Comparison of ENCODE assay signal across 7 cellular contexts in genomic region chr5:154714271-154714986, GRCh38. TPM values are rescaled to one million over a fixed set of nuclear protein-coding genes. Genes with fewer than 3 reads are reported as not detected.
DNase-seq lines count a peak whose midpoint lies in the region; ATAC-seq, FAIRE-seq and TF ChIP-seq lines count a peak whose summit lies in the region.

No MANE protein-coding gene starts in this region.

- H3K27me3 ChIP-seq in prostate gland (replicated peaks; ENCODE audit: insufficient read depth), result no peaks in the 10 kb centered on the region

- H3K27ac ChIP-seq in coronary artery, result peak overlapping the region in 1 of 2 donors; percentile 10
- peak overlapping the region in 1 of 2 donors; percentile 20 for H3K27ac ChIP-seq in prostate gland

- ATAC-seq in GM21825 (IDR thresholded peaks at IDR 0.05; ENCODE audit: unreplicated experiment), result peak; percentile 65

- TF ChIP-seq CTCF in coronary artery (IDR thresholded peaks at IDR 0.05), result no peak
- no peak for TF ChIP-seq CTCF in prostate gland (IDR thresholded peaks at IDR 0.05)

- intact Hi-C loops in prostate gland (cut with DNase I), result no loop called here

- no peaks in the 10 kb centered on the region for H3K36me3 ChIP-seq in prostate gland

- WGBS in prostate gland, result 64% methylated on average over 10 of the region's 10 CpGs

- DNase-seq in GM18507 (ENCODE audit: extremely low spot score, insufficient read length, low read depth), result peak; percentile 14
- DNase-seq in NAMALWA (ENCODE audit: low spot score), result peak; percentile 14
- no peak for DNase-seq in coronary artery (ENCODE audit: low spot score)
- DNase-seq in prostate gland (ENCODE audit: low spot score), result no peak
- DNase-seq in urothelium cell line (ENCODE audit: low spot score), result no peak
- DNase-seq in dedifferentiated amniotic fluid mesenchymal stem cell (ENCODE audit: extremely low spot score), result no peak

- H3K4me3 ChIP-seq in coronary artery, result peak overlapping the region; percentile 51
- peak overlapping the region in 1 of 2 donors; percentile 1 for H3K4me3 ChIP-seq in prostate gland

- H3K9me3 ChIP-seq in prostate gland, result no peaks in the 10 kb centered on the region

- TF ChIP-seq POLR2A in prostate gland (IDR thresholded peaks at IDR 0.05), result peak; percentile 43

- FAIRE-seq in GM18507 (lab: Jason Lieb, UNC), result peak; percentile 64
- FAIRE-seq in urothelium cell line (lab: Jason Lieb, UNC), result no peak

- no peaks in the 10 kb centered on the region for H3K4me1 ChIP-seq in prostate gland (replicated peaks)

RNA-seq across cellular contexts. Expression of gene LARP1, which starts 40.7 kb away (rescaled TPM):
- total RNA-seq in prostate gland, result 100 to 1,000 TPM in 1 of 2 donors, 10 to 100 TPM in 1; 83.9 to 163 TPM

Comparison
In these comparisons a context has a peak if more than half of its experiments do, and no peak if none do; other contexts are left out.
1. DNase-seq: peak in GM18507 (single experiment) and NAMALWA (single experiment); none in coronary artery (single experiment), prostate gland (single experiment), urothelium cell line (single experiment) and dedifferentiated amniotic fluid mesenchymal stem cell (single experiment).